8 cellular contexts compared by ENCODE assay signal in genomic region chrX:119880552-119881437, GRCh38. TPM values are rescaled to one million over a fixed set of nuclear protein-coding genes. Genes with fewer than 3 reads are reported as not detected.
DNase-seq lines count a peak whose midpoint lies in the region; ATAC-seq and TF ChIP-seq lines count a peak whose summit lies in the region.

No MANE protein-coding gene starts in this region.

- no peak overlapping the region for H3K4me3 Mint-ChIP-seq in activated CD4-positive, alpha-beta T cell treated with anti-CD3 and anti-CD28 coated beads for 36 hours
- H3K4me3 Mint-ChIP-seq in neural crest cell = peak overlapping the region; percentile 52

- H3K27me3 ChIP-seq in vagina = no peaks in the 10 kb centered on the region

- no peak overlapping the region for H3K27ac ChIP-seq in vagina

- peaks cover 0 to 7% of the 10 kb centered on the region in 2 donors for H3K36me3 ChIP-seq in vagina

- TF ChIP-seq CTCF in AG10803 (conservative IDR thresholded peaks at IDR 0.05; ENCODE audit: low read length) (peak; percentile 79), GM12875 (IDR thresholded peaks at IDR 0.05; ENCODE audit: borderline replicate concordance, insufficient read depth, low read depth, low read length) (peak; percentile 78), neural crest cell (conservative IDR thresholded peaks at IDR 0.05) (peak; percentile 65), vagina (IDR thresholded peaks at IDR 0.05) (peak in 1 of 3 experiments; percentile 33)

- peaks cover 10% of the 10 kb centered on the region for H3K36me3 Mint-ChIP-seq in activated CD4-positive, alpha-beta T cell treated with anti-CD3 and anti-CD28 coated beads for 36 hours (ENCODE audit: low read depth)
- peaks cover 3% of the 10 kb centered on the region for H3K36me3 Mint-ChIP-seq in neural crest cell (ENCODE audit: low read depth)

- H3K4me3 ChIP-seq in AG10803 (ENCODE audit: low read length) (no peak overlapping the region), GM12875 (ENCODE audit: low read depth, low read length) (no peak overlapping the region), vagina (no peak overlapping the region)

- no peak for TF ChIP-seq POLR2A in vagina (IDR thresholded peaks at IDR 0.05)

- H3K4me1 Mint-ChIP-seq in activated CD4-positive, alpha-beta T cell treated with anti-CD3 and anti-CD28 coated beads for 36 hours = peaks cover 10% of the 10 kb centered on the region
- peaks cover 5% of the 10 kb centered on the region for H3K4me1 Mint-ChIP-seq in neural crest cell

- peak overlapping the region; percentile 60 for H3K27ac Mint-ChIP-seq in activated CD4-positive, alpha-beta T cell treated with anti-CD3 and anti-CD28 coated beads for 36 hours
- H3K27ac Mint-ChIP-seq in neural crest cell (ENCODE audit: unreplicated experiment) = no peak overlapping the region

- H3K9me3 Mint-ChIP-seq in activated CD4-positive, alpha-beta T cell treated with anti-CD3 and anti-CD28 coated beads for 36 hours (ENCODE audit: low read depth) = no peaks in the 10 kb centered on the region
- H3K9me3 Mint-ChIP-seq in neural crest cell = peaks cover 4% of the 10 kb centered on the region

- intact Hi-C loops in activated CD4-positive, alpha-beta T cell treated with anti-CD3 and anti-CD28 coated beads for 36 hours (cut with DNase I, micrococcal nuclease) = loop anchor here (2.0 kb wide), 2 partner anchors 90 to 364 kb away; partner anchors contain the start of gene RPL39 (in 1 of the 2)
- intact Hi-C loops in vagina (cut with DNase I) = no loop called here

- H3K4me1 ChIP-seq in vagina = no peaks in the 10 kb centered on the region

- ATAC-seq in HG02763 (IDR thresholded peaks at IDR 0.05; ENCODE audit: unreplicated experiment) = peak; percentile 76
- ATAC-seq in activated CD4-positive, alpha-beta T cell treated with anti-CD3 and anti-CD28 coated beads for 36 hours = peak; percentile 92
- peak; percentile 85 for ATAC-seq in esophagus mucosa

- no peaks in the 10 kb centered on the region for H3K27me3 Mint-ChIP-seq in activated CD4-positive, alpha-beta T cell treated with anti-CD3 and anti-CD28 coated beads for 36 hours
- H3K27me3 Mint-ChIP-seq in neural crest cell (ENCODE audit: low read depth) = no peaks in the 10 kb centered on the region

- CTCF ChIA-PET in activated CD4-positive, alpha-beta T cell treated with anti-CD3 and anti-CD28 coated beads for 36 hours (lab: Charles Lee) = interaction anchor here (0.6 to 2.3 kb wide), 6 partner anchors 10 to 127 kb away, joined by 3 to 8 read pairs (median 5); partner anchors contain the start of gene RPL39

- DNase-seq in AG10803 (ENCODE audit: low read depth) = peak; percentile 70
- DNase-seq in NCI-H2107 (lab: John Stamatoyannopoulos, UW) = peak; percentile 25
- DNase-seq in activated CD4-positive, alpha-beta T cell treated with anti-CD3 and anti-CD28 coated beads for 36 hours = peak; percentile 44
- DNase-seq in neural crest cell (ENCODE audit: low read depth, low spot score) = peak; percentile 1
- DNase-seq in vagina (ENCODE audit: extremely low spot score in 2 of 2) = no peak

- POLR2A ChIA-PET in activated CD4-positive, alpha-beta T cell treated with anti-CD3 and anti-CD28 coated beads for 36 hours (lab: Charles Lee) = interaction anchor here (0.6 kb wide), 1 partner anchor 89 kb away, joined by 3 read pairs; the partner anchor contains the start of gene RPL39

- H3K9me3 ChIP-seq in vagina = no peaks in the 10 kb centered on the region

RNA-seq across cellular contexts. Expression of gene NDUFA1, which starts 9.2 kb away (rescaled TPM):
- 100 to 1,000 TPM in 1 of 2 experiments, 10 to 100 TPM in 1; 37.6 to 101 TPM for total RNA-seq in activated CD4-positive, alpha-beta T cell treated with anti-CD3 and anti-CD28 coated beads for 36 hours
- total RNA-seq in esophagus mucosa (84.3 TPM), neural crest cell (62.0 and 65.6 TPM in 2 replicates), vagina (25.8 TPM)

RNA-seq across cellular contexts. Expression of gene RNF113A, which starts 9.3 kb away (rescaled TPM):
- 10 to 100 TPM; 26.9 to 29.9 TPM for total RNA-seq in activated CD4-positive, alpha-beta T cell treated with anti-CD3 and anti-CD28 coated beads for 36 hours
- total RNA-seq in esophagus mucosa (8.2 TPM), neural crest cell (11.5 and 11.9 TPM in 2 replicates), vagina (11.8 TPM)

RNA-seq across cellular contexts. Expression of gene AKAP14, which starts 14.9 kb away (rescaled TPM):
- not detected for total RNA-seq in activated CD4-positive, alpha-beta T cell treated with anti-CD3 and anti-CD28 coated beads for 36 hours
- not detected for total RNA-seq in esophagus mucosa
- total RNA-seq in neural crest cell = not detected in 2 replicates
- not detected for total RNA-seq in vagina

RNA-seq across cellular contexts. Expression of gene UPF3B, which starts 28.0 kb away (rescaled TPM):
- total RNA-seq in activated CD4-positive, alpha-beta T cell treated with anti-CD3 and anti-CD28 coated beads for 36 hours = 10 to 100 TPM; 18.1 to 21.3 TPM
- total RNA-seq in esophagus mucosa (3.7 TPM), neural crest cell (20.1 and 22.5 TPM in 2 replicates), vagina (2.5 TPM)

Comparison
In these comparisons a context has a peak if more than half of its experiments do, and no peak if none do; other contexts are left out.
1. DNase-seq: peak in AG10803 (single experiment), NCI-H2107 (single experiment), activated CD4-positive, alpha-beta T cell treated with anti-CD3 and anti-CD28 coated beads for 36 hours (single experiment) and neural crest cell (single experiment); none in vagina (0 of 2).
2. Peak in every context shown above with its lines, with median percentiles within 50 percentile points of each other: ATAC-seq.